Comparison of ENCODE assay signal across 11 cellular contexts in the genomic region with DNA sequence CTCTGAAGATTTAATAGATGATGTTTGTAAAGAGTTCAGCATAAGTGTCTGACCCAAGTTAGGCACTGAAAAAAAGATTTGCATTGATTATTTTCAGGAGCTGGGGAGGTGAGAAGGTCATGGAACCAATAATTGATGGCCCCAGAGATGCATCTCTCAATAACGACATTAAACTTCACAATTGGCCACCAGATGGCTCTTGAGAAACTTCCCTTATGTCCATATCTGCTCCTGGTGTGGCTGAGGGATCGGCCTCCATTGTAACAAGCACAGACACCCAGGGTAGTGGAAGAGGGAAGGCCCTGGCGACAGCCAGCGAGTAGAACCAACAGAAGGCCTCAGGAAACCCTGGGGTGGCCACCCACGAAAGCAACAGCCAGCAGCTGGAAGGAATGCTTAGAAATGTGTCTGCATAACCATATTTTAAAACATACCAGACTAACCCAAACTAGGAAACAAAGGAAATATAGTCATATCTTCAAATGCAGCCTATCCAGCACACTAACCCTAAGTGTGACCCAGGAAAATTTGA.
DNase-seq lines count a peak whose midpoint lies in the region; ATAC-seq and TF ChIP-seq lines count a peak whose summit lies in the region.
"Had no signal": no experiment of that assay in that cellular context is flagged by ENCODE, and none has a peak within 500 bp of the region (broad histone marks: within the 10 kb centered on the region; RNA-seq: fewer than 3 reads in every experiment).

No MANE protein-coding gene starts in this region.

- peaks cover 17% of the 10 kb centered on the region for H3K4me1 Mint-ChIP-seq in neural progenitor cell

- DNase-seq in NCI-H146 (lab: John Stamatoyannopoulos, UW) = peak; percentile 39
- no peak for DNase-seq in NCI-H146 treated with DMSO at 0.1 percent for 48 hours (lab: John Stamatoyannopoulos, UW; ENCODE audit: unreplicated experiment)
- DNase-seq in neural progenitor cell (ENCODE audit: low spot score) = no peak
- DNase-seq in NCI-H2107 (lab: John Stamatoyannopoulos, UW) = no peak
- no peak for DNase-seq in GM19238 (ENCODE audit: insufficient read length, low spot score)
- DNase-seq: GDM1, H7 had no signal

- H3K4me1 ChIP-seq in neural progenitor cell = peaks cover 23% of the 10 kb centered on the region

- H3F3A ChIP-seq in neural progenitor cell (ENCODE audit: low read depth) = peaks cover 16% of the 10 kb centered on the region

- H3K79me2 ChIP-seq in neural progenitor cell (ENCODE audit: low read depth) = no peaks in the 10 kb centered on the region

- H3K4me2 ChIP-seq in neural progenitor cell = no peak overlapping the region

- H3K36me3 Mint-ChIP-seq in neural progenitor cell = peaks cover 6% of the 10 kb centered on the region

- no peaks in the 10 kb centered on the region for H3K27me3 ChIP-seq in neural progenitor cell

- no peak overlapping the region for H3K9ac ChIP-seq in neural progenitor cell

- TF ChIP-seq CTCF in LNCAP (IDR thresholded peaks at IDR 0.05) (peak; percentile 17; the same call in 1 of the 2 replicates), VCaP (conservative IDR thresholded peaks at IDR 0.05) (peak; percentile 48), neural progenitor cell (IDR thresholded peaks at IDR 0.05) (no peak)

- no peak overlapping the region for H3K4me3 Mint-ChIP-seq in neural progenitor cell

- H4K20me1 ChIP-seq in neural progenitor cell (ENCODE audit: low read depth) = no peaks in the 10 kb centered on the region

- ATAC-seq in GM21576 (IDR thresholded peaks at IDR 0.05; ENCODE audit: unreplicated experiment) = no peak

- no peak overlapping the region for H3K4me3 ChIP-seq in neural progenitor cell
- H3K4me3 ChIP-seq: lung had no signal

- H3K9me3 ChIP-seq in neural progenitor cell (ENCODE audit: low read depth) = no peaks in the 10 kb centered on the region

- H3K27ac ChIP-seq in VCaP (no peak overlapping the region), neural progenitor cell (no peak overlapping the region)

- peaks cover 12% of the 10 kb centered on the region for H3K27me3 Mint-ChIP-seq in neural progenitor cell (ENCODE audit: insufficient read depth, low read depth)

- H3K27ac Mint-ChIP-seq in neural progenitor cell = peak overlapping the region; percentile 83

- no peak overlapping the region for H2AFZ ChIP-seq in neural progenitor cell (replicated peaks)

- peaks cover 12% of the 10 kb centered on the region for H3K9me3 Mint-ChIP-seq in neural progenitor cell

- no peaks in the 10 kb centered on the region for H3K36me3 ChIP-seq in neural progenitor cell
